1 cellular context compared by ENCODE assay signal in the genomic region with DNA sequence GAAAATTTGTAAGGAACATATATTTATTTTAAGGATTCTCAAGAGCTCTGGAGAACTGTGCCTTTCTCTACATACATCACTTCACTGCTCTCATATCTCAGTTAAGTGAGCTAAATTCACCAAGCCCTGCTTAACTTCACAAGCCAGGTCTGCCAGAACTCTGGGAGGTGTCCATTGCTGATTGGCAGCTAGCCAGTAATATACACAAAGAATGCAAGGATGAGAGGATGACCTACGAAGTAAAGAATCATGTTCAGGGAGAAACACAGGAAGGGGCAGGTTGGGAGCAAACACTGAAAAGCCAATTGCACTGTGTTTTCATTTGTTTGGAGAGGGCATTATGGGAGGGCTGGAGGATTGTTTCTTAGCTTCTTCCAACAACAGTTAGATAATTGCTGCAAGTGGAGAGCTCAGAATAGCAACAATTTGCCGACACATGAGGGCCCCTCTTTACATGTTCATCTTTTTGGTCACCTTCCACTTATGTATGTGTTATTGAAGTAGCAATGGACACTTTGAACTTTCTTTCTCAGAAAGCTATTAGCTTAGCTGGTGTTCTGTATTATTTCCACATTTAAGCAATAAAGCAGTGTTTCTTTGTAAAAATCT.
TF ChIP-seq lines count a peak whose summit lies in the region.

No MANE protein-coding gene starts in this region.

TF ChIP-seq in SK-N-SH, 30 proteins besides CTCF, POLR2A, EP300 and RAD21 (continued from another document):
- TF ChIP-seq, protein P1, sequence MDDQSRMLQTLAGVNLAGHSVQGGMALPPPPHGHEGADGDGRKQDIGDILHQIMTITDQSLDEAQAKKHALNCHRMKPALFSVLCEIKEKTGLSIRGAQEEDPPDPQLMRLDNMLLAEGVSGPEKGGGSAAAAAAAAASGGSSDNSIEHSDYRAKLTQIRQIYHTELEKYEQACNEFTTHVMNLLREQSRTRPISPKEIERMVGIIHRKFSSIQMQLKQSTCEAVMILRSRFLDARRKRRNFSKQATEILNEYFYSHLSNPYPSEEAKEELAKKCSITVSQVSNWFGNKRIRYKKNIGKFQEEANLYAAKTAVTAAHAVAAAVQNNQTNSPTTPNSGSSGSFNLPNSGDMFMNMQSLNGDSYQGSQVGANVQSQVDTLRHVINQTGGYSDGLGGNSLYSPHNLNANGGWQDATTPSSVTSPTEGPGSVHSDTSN (IDR thresholded peaks at IDR 0.05) = peak; percentile 16; the same call in 1 of the 2 replicates
- TF ChIP-seq, protein P2, sequence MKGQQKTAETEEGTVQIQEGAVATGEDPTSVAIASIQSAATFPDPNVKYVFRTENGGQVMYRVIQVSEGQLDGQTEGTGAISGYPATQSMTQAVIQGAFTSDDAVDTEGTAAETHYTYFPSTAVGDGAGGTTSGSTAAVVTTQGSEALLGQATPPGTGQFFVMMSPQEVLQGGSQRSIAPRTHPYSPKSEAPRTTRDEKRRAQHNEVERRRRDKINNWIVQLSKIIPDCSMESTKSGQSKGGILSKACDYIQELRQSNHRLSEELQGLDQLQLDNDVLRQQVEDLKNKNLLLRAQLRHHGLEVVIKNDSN (IDR thresholded peaks at IDR 0.05; ENCODE audit: borderline replicate concordance, low read depth) = no peak
- no peak for TF ChIP-seq FOSL2 (IDR thresholded peaks at IDR 0.05; ENCODE audit: borderline replicate concordance, low read depth)
- no peak for TF ChIP-seq SIN3A (IDR thresholded peaks at IDR 0.05; ENCODE audit: borderline replicate concordance, low read depth, low read length)
- no peak for TF ChIP-seq GATA2 (CRISPR knock-in tag; IDR thresholded peaks at IDR 0.05)
- peak; percentile 79 for TF ChIP-seq NFIC (IDR thresholded peaks at IDR 0.05; ENCODE audit: borderline replicate concordance)
- TF ChIP-seq MEF2A (IDR thresholded peaks at IDR 0.05; ENCODE audit: borderline replicate concordance, low read depth) = no peak
- no peak for TF ChIP-seq GABPA (IDR thresholded peaks at IDR 0.05; ENCODE audit: low read depth)
- TF ChIP-seq, protein P3, sequence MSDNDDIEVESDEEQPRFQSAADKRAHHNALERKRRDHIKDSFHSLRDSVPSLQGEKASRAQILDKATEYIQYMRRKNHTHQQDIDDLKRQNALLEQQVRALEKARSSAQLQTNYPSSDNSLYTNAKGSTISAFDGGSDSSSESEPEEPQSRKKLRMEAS (IDR thresholded peaks at IDR 0.05; ENCODE audit: low read depth) = no peak
- TF ChIP-seq, protein P4, sequence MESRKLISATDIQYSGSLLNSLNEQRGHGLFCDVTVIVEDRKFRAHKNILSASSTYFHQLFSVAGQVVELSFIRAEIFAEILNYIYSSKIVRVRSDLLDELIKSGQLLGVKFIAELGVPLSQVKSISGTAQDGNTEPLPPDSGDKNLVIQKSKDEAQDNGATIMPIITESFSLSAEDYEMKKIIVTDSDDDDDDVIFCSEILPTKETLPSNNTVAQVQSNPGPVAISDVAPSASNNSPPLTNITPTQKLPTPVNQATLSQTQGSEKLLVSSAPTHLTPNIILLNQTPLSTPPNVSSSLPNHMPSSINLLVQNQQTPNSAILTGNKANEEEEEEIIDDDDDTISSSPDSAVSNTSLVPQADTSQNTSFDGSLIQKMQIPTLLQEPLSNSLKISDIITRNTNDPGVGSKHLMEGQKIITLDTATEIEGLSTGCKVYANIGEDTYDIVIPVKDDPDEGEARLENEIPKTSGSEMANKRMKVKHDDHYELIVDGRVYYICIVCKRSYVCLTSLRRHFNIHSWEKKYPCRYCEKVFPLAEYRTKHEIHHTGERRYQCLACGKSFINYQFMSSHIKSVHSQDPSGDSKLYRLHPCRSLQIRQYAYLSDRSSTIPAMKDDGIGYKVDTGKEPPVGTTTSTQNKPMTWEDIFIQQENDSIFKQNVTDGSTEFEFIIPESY (IDR thresholded peaks at IDR 0.05; ENCODE audit: borderline replicate concordance, low read depth) = no peak
- TF ChIP-seq RXRA (IDR thresholded peaks at IDR 0.05; ENCODE audit: borderline replicate concordance, low read depth) = no peak
- no peak for TF ChIP-seq RFX5 (IDR thresholded peaks at IDR 0.05; ENCODE audit: low read length)
- TF ChIP-seq MXI1 (IDR thresholded peaks at IDR 0.05; ENCODE audit: low read depth, low read length) = no peak
- peak; percentile 37; the same call in 1 of the 2 replicates for TF ChIP-seq JUND (IDR thresholded peaks at IDR 0.05)
TF ChIP-seq in SK-N-SH: peak in this region for 4.
